Comparison of ENCODE assay signal across 9 cellular contexts in genomic region chr17:57662021-57662420, GRCh38.
DNase-seq lines count a peak whose midpoint lies in the region; ATAC-seq and TF ChIP-seq lines count a peak whose summit lies in the region.
"Had no signal": no experiment of that assay in that cellular context is flagged by ENCODE, and none has a peak within 500 bp of the region (broad histone marks: within the 10 kb centered on the region; RNA-seq: fewer than 3 reads in every experiment).

No MANE protein-coding gene starts in this region.

- peak overlapping the region; percentile 5 for H3K27ac Mint-ChIP-seq in activated T-cell treated with anti-CD3 and anti-CD28 coated beads, Interleukin-2, amount 50 U/mL, for 24 hours

- H3K9me3 Mint-ChIP-seq in activated T-cell treated with anti-CD3 and anti-CD28 coated beads, Interleukin-2, amount 50 U/mL, for 24 hours = no peaks in the 10 kb centered on the region
- H3K9me3 Mint-ChIP-seq: naive thymus-derived CD4-positive, alpha-beta T cell had no signal

- H3K4me1 Mint-ChIP-seq in activated T-cell treated with anti-CD3 and anti-CD28 coated beads, Interleukin-2, amount 50 U/mL, for 24 hours (ENCODE audit: low read depth) = no peaks in the 10 kb centered on the region

- H3K4me3 ChIP-seq in iPS-20b (ENCODE audit: low read length) = peak overlapping the region; percentile 73; the same call in 1 of the 2 replicates
- no peak overlapping the region for H3K4me3 ChIP-seq in tibial nerve

- CTCF ChIA-PET in RWPE1 (lab: Yijun Ruan, JAX) = interaction anchor here (2.1 to 2.7 kb wide), 2 partner anchors 10 to 419 kb away, joined by 8 to 12 read pairs; no protein-coding TSS in a partner anchor

- TF ChIP-seq CTCF in RWPE1 (conservative IDR thresholded peaks at IDR 0.05; ENCODE audit: low read depth) = no peak
- TF ChIP-seq CTCF in tibial nerve (IDR thresholded peaks at IDR 0.05) = no peak

- peaks cover 13% of the 10 kb centered on the region for H3K36me3 Mint-ChIP-seq in activated T-cell treated with anti-CD3 and anti-CD28 coated beads, Interleukin-2, amount 50 U/mL, for 24 hours (ENCODE audit: low read depth)

- H3K4me3 Mint-ChIP-seq in activated T-cell treated with anti-CD3 and anti-CD28 coated beads, Interleukin-2, amount 50 U/mL, for 24 hours = no peak overlapping the region
- H3K4me3 Mint-ChIP-seq: naive thymus-derived CD4-positive, alpha-beta T cell had no signal

- WGBS in tibial nerve, 2 donors = 52 to 55% methylated on average over 4 of the region's 4 CpGs

- TF ChIP-seq POLR2A in tibial nerve (IDR thresholded peaks at IDR 0.05) = no peak

- H3K9me3 ChIP-seq in iPS-20b (ENCODE audit: insufficient read depth, low read depth, low read length) (no peaks in the 10 kb centered on the region), tibial nerve (no peaks in the 10 kb centered on the region)

- no peak for TF ChIP-seq EP300 in tibial nerve (IDR thresholded peaks at IDR 0.05)

- H3K27ac ChIP-seq in RWPE1 (peak overlapping the region; percentile 77), iPS-20b (ENCODE audit: low read length) (no peak overlapping the region), tibial nerve (peak overlapping the region in 3 of 4 donors; percentile 69 to 89 (median 82))

- peak overlapping the region; percentile 62; the same call in 1 of the 2 replicates for H3K9ac ChIP-seq in iPS-20b (ENCODE audit: low read depth, low read length)

- 0 out of 2 replicates have a peak, but pooled peaks cover under 1% of the 10 kb centered on the region for H3K36me3 ChIP-seq in iPS-20b (ENCODE audit: insufficient read depth, low read depth, low read length)
- no peaks in the 10 kb centered on the region for H3K36me3 ChIP-seq in tibial nerve

- POLR2A ChIA-PET in RWPE1 (lab: Yijun Ruan, JAX; ENCODE audit: low non-redundant PET) = no interaction called here

- H3K27me3 Mint-ChIP-seq in activated T-cell treated with anti-CD3 and anti-CD28 coated beads, Interleukin-2, amount 50 U/mL, for 24 hours = no peaks in the 10 kb centered on the region
- H3K27me3 Mint-ChIP-seq: naive thymus-derived CD4-positive, alpha-beta T cell had no signal

- peaks cover 48% of the 10 kb centered on the region; the same call in 1 of the 2 replicates for H3K4me1 ChIP-seq in iPS-20b (ENCODE audit: insufficient read depth, low read length)
- H3K4me1 ChIP-seq in tibial nerve = peaks cover 0 to 28% (median 2%) of the 10 kb centered on the region in 4 donors

- ATAC-seq in HG03039 (IDR thresholded peaks at IDR 0.05; ENCODE audit: unreplicated experiment) (no peak), HG03280 (IDR thresholded peaks at IDR 0.05; ENCODE audit: unreplicated experiment) (no peak)

- no peaks in the 10 kb centered on the region for H3K27me3 ChIP-seq in iPS-20b (ENCODE audit: insufficient read depth, low read length)
- H3K27me3 ChIP-seq in tibial nerve = no peaks in the 10 kb centered on the region

- no peak for DNase-seq in activated T-cell treated with anti-CD3 and anti-CD28 coated beads, Interleukin-2, amount 50 U/mL, for 24 hours
- DNase-seq in activated T-cell treated with anti-CD3 and anti-CD28 coated beads, Interleukin-2, amount 50 U/mL, for 1 hour = no peak
- DNase-seq in RWPE1 (ENCODE audit: low spot score) (no peak), tibial nerve (ENCODE audit: low spot score in 2 of 2) (no peak), NOMO-1 (lab: John Stamatoyannopoulos, UW; ENCODE audit: unreplicated experiment in 2 of 2) (no peak)
- DNase-seq: naive thymus-derived CD4-positive, alpha-beta T cell had no signal
